8 cellular contexts compared by ENCODE assay signal in the genomic region with DNA sequence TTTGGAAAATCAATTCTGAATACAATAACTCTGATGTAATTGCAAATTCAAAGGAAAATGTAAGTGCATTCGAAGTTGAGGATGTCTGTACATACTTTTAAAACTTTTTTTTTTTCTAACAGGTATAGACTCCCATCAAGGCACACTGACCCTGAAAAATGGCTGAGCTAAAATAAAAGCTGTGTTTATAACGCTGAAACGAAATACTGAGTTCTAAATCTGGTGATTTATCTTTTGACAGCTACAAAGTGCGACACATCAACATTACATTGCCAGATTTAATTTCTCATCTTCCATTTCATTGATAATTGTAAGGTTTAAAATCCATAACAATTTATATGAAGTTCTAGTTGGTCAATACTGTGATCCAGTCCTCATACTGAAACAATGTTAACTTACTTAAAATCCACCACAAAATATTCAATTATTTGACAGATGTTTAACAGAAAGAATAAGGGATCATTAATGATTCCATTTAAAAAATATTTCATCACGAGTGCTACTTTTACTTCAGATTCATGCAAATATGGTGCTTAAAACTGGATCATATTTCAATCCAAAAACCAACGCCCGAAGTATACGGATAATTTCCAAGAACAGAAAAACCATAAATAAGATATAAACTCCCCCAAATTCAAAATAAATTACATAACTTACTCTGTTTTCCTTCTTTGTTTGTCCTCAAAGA. TPM values are rescaled to one million over a fixed set of nuclear protein-coding genes. Genes with fewer than 3 reads are reported as not detected.
DNase-seq lines count a peak whose midpoint lies in the region; ATAC-seq, FAIRE-seq and TF ChIP-seq lines count a peak whose summit lies in the region.

No MANE protein-coding gene starts in this region.

- ATAC-seq in DND-41 (ENCODE audit: insufficient read depth, low read depth) = no peak

- no peaks in the 10 kb centered on the region for H3K36me3 Mint-ChIP-seq in osteocyte (ENCODE audit: unreplicated experiment)

- H3K4me1 Mint-ChIP-seq in osteocyte (ENCODE audit: unreplicated experiment) = peaks cover 58% of the 10 kb centered on the region

- H3K9me3 ChIP-seq in DND-41 (ENCODE audit: insufficient read depth, low read length, severe bottlenecking) = no peaks in the 10 kb centered on the region
- H3K9me3 ChIP-seq in OCI-LY3 (ENCODE audit: insufficient read depth, low read length) = no peaks in the 10 kb centered on the region

- H2AFZ ChIP-seq in DND-41 (ENCODE audit: low read depth, low read length) (peak overlapping the region; percentile 95; the same call in 1 of the 2 replicates), OCI-LY3 (ENCODE audit: low read depth, low read length) (no peak overlapping the region)

- DNase-seq in DND-41 = no peak
- no peak for DNase-seq in osteocyte (ENCODE audit: extremely low spot score, unreplicated experiment)
- no peak for DNase-seq in mucosa of gallbladder (ENCODE audit: low spot score)
- DNase-seq in NCI-H510A treated with DMSO at 0.1 percent for 48 hours (lab: John Stamatoyannopoulos, UW) = no peak
- DNase-seq in activated CD4-positive, CD25-positive, alpha-beta regulatory T cell (lab: John Stamatoyannopoulos, UW) = no peak
- DNase-seq in putamen (ENCODE audit: low spot score) = no peak

- no peaks in the 10 kb centered on the region for H3K9me3 Mint-ChIP-seq in osteocyte (ENCODE audit: unreplicated experiment)

- peaks cover 59% of the 10 kb centered on the region for H3K79me2 ChIP-seq in DND-41 (ENCODE audit: insufficient read depth, low read length)
- H3K79me2 ChIP-seq in OCI-LY3 (ENCODE audit: low read length) = peaks cover 53% of the 10 kb centered on the region

- peaks cover 44% of the 10 kb centered on the region for H3K4me1 ChIP-seq in DND-41 (ENCODE audit: insufficient read depth, low read length)
- H3K4me1 ChIP-seq in OCI-LY3 (ENCODE audit: low read length) = peaks cover 15% of the 10 kb centered on the region

- peak; percentile 50 for FAIRE-seq in endometrium (lab: Jason Lieb, UNC)

- H3K27ac ChIP-seq in DND-41 (ENCODE audit: low read length) = peak overlapping the region; percentile 75; the same call in 1 of the 2 replicates
- H3K27ac ChIP-seq in OCI-LY3 (ENCODE audit: low read length) = no peak overlapping the region

- H3K4me2 ChIP-seq in DND-41 (ENCODE audit: insufficient read depth, low read length) (peak overlapping the region; percentile 98), OCI-LY3 (ENCODE audit: low read length) (peak overlapping the region; percentile 60)

- H4K20me1 ChIP-seq in DND-41 (ENCODE audit: insufficient read depth, low read length) (peaks cover under 1% of the 10 kb centered on the region; the same call in 1 of the 2 replicates), OCI-LY3 (ENCODE audit: insufficient read depth, low read length) (no peaks in the 10 kb centered on the region)

- peak overlapping the region; percentile 86 for H3K4me3 Mint-ChIP-seq in osteocyte (ENCODE audit: unreplicated experiment)

- peak overlapping the region; percentile 85 for H3K9ac ChIP-seq in DND-41 (ENCODE audit: low read depth, low read length)
- peak overlapping the region; percentile 73 for H3K9ac ChIP-seq in OCI-LY3 (ENCODE audit: low read length)

- H3K27me3 Mint-ChIP-seq in osteocyte (ENCODE audit: unreplicated experiment) = peaks cover 2% of the 10 kb centered on the region

- peak overlapping the region; percentile 72 to 94 for H3K4me3 ChIP-seq in DND-41 (ENCODE audit: low read depth in 1 of 2, low read length in 2 of 2)
- H3K4me3 ChIP-seq in OCI-LY3 (ENCODE audit: low read length) = peak overlapping the region; percentile 87

- TF ChIP-seq CTCF in DND-41 (IDR thresholded peaks at IDR 0.05; ENCODE audit: borderline replicate concordance, extremely low read depth, low read length, poor library complexity, severe bottlenecking) (no peak), OCI-LY3 (IDR thresholded peaks at IDR 0.05; ENCODE audit: low read depth, low read length) (no peak), osteocyte (IDR thresholded peaks at IDR 0.05) (no peak)

- H3K36me3 ChIP-seq in DND-41 (ENCODE audit: insufficient read depth, low read length) = peaks cover 3% of the 10 kb centered on the region
- no peaks in the 10 kb centered on the region for H3K36me3 ChIP-seq in OCI-LY3 (replicated peaks; ENCODE audit: low read depth, low read length)

- H3K27me3 ChIP-seq in DND-41 (ENCODE audit: insufficient read depth, low read length, poor library complexity) (no peaks in the 10 kb centered on the region), OCI-LY3 (ENCODE audit: low read depth, low read length) (no peaks in the 10 kb centered on the region)

- peak overlapping the region; percentile 74 for H3K27ac Mint-ChIP-seq in osteocyte (ENCODE audit: unreplicated experiment)

RNA-seq across cellular contexts. Expression of gene RAB11FIP2, which starts 1.4 kb away (rescaled TPM):
- total RNA-seq in osteocyte (22.9 and 23.1 TPM in 2 replicates), mucosa of gallbladder (49.9 TPM)
